In the genomic region with DNA sequence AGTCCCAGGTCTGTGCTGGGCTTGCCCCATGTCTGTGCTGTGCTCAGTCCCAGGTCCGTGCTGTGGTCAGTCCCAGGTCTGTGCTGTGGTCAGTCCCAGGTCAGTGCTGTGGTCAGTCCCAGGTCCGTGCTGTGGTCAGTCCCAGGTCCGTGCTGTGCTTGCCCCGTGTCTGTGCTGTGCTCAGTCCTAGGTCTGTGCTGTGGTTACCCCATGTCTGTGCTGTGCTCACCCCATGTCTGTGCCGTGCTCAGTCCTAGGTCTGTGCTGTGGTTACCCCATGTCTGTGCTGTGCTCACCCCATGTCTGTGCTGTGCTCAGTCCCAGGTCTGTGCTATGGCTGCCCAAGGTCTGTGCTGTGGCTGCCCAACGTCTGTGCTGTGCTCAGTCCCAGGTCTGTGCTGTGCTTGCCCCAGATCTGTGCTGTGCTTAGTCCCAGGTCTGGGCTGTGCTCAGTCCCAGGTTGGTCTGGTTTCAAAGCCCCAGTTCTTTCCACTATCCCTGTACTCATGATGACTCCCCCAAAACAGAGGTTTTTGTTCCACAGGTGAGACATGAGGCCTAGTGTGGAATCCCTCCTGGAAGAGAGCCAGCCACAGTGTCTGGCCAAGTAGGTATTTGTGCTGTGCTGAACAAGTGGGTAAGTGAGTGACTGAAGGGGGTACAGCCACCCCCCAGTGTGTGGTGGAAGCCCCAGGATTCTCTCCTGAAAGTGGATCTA, we compare ENCODE assay signal across 1 cellular context.
TF ChIP-seq lines count a peak whose summit lies in the region.

No MANE protein-coding gene starts in this region.

TF ChIP-seq in K562, 482 proteins besides CTCF, POLR2A, EP300 and RAD21 (continued from another document):
- TF ChIP-seq ID3 (CRISPR knock-in tag; IDR thresholded peaks at IDR 0.05) (no peak), ID3 (tag; IDR thresholded peaks at IDR 0.05) (0 out of 2 replicates have a peak, but pooled peaks have one; percentile 25), ESRRA (IDR thresholded peaks at IDR 0.05; ENCODE audit: borderline replicate concordance, low read depth) (peak; percentile 56; the same call in 1 of the 2 replicates), UBTF (IDR thresholded peaks at IDR 0.05; ENCODE audit: borderline replicate concordance in 1 of 2, low read depth in 2 of 2, low read length in 2 of 2) (no peak), IFI16 (CRISPR knock-in tag; IDR thresholded peaks at IDR 0.05) (no peak), NFRKB (IDR thresholded peaks at IDR 0.05; ENCODE audit: low read depth) (0 out of 2 replicates have a peak, but pooled peaks have one; percentile 31), MTA1 (IDR thresholded peaks at IDR 0.05; ENCODE audit: borderline replicate concordance) (0 out of 2 replicates have a peak, but pooled peaks have one; percentile 8), HDAC1 (IDR thresholded peaks at IDR 0.05) (peak in 1 of 2 experiments; percentile 30; a peak in 1 of 4 replicates), DMBX1 (CRISPR knock-in tag; IDR thresholded peaks at IDR 0.05; ENCODE audit: borderline replicate concordance) (0 out of 2 replicates have a peak, but pooled peaks have one; percentile 16), ZNF766 (CRISPR knock-in tag; conservative IDR thresholded peaks at IDR 0.05) (0 out of 2 replicates have a peak, but pooled peaks have one; percentile 18), NFIC (IDR thresholded peaks at IDR 0.05) (peak; percentile 73), BACH1 (tag; IDR thresholded peaks at IDR 0.05) (peak; percentile 4; the same call in 1 of the 2 replicates), MEF2D (tag; conservative IDR thresholded peaks at IDR 0.05; ENCODE audit: low read depth) (peak; percentile 52; the same call in 1 of the 2 replicates), ZBTB1 (CRISPR knock-in tag; IDR thresholded peaks at IDR 0.05; ENCODE audit: borderline replicate concordance, low read depth) (peak; percentile 98), ZNF699 (CRISPR knock-in tag; IDR thresholded peaks at IDR 0.05; ENCODE audit: insufficient replicate concordance) (no peak), ZNF79 (CRISPR knock-in tag; IDR thresholded peaks at IDR 0.05; ENCODE audit: low read depth) (no peak)
